In genomic region chr7:47172602-47173539, GRCh38 we compare ENCODE assay signal across 8 cellular contexts.
DNase-seq lines count a peak whose midpoint lies in the region; ATAC-seq lines count a peak whose summit lies in the region.
"Not testable (repeated sequence)": the region's sequence is repeated elsewhere in the genome, so short reads cannot be mapped to it uniquely, and the experiment has no call there.

No MANE protein-coding gene starts in this region.

- peak; percentile 78 for DNase-seq in Caki2 (ENCODE audit: low read depth)
- peak; percentile 54 for DNase-seq in kidney glomerular epithelial cell (lab: John Stamatoyannopoulos, UW)

- ATAC-seq in GM18861 (IDR thresholded peaks at IDR 0.05; ENCODE audit: unreplicated experiment) (peak; percentile 95), GM19395 (IDR thresholded peaks at IDR 0.05; ENCODE audit: unreplicated experiment) (peak; percentile 96), GM21576 (IDR thresholded peaks at IDR 0.05; ENCODE audit: unreplicated experiment) (peak; percentile 74), HG02798 (IDR thresholded peaks at IDR 0.05; ENCODE audit: poor library complexity, unreplicated experiment) (peak; percentile 83), HG03108 (IDR thresholded peaks at IDR 0.05; ENCODE audit: unreplicated experiment) (peak; percentile 86), HG03521 (IDR thresholded peaks at IDR 0.05; ENCODE audit: unreplicated experiment) (peak; percentile 82)

- in situ Hi-C loops in Caki2 (cut with HindIII; ENCODE audit: low pct_unique_long_range_greater_than_20kb, low sequenced_read_pairs), result not testable (repeated sequence)

Comparison
In these comparisons a context has a peak if more than half of its experiments do, and no peak if none do; other contexts are left out.
1. Peak in every context shown above with its lines: DNase-seq and ATAC-seq.